In the genomic region with DNA sequence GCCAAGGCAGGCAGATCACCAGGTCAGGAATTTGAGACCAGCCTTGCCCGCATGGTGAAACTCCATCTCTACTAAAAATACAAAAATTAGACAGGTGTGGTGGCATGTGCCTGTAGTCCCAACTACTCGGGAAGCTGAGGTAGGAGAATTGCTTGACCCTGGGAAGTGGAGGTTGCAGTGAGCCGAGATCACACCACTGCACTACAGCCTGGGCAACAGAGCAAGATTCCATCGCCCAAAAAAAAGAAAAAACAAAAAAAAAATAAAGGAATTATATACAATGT, we compare ENCODE assay signal across 8 cellular contexts. TPM values are rescaled to one million over a fixed set of nuclear protein-coding genes. Genes with fewer than 3 reads are reported as not detected.
"Had no signal": no experiment of that assay in that cellular context is flagged by ENCODE, and none has a peak within 500 bp of the region (broad histone marks: within the 10 kb centered on the region; RNA-seq: fewer than 3 reads in every experiment).

No MANE protein-coding gene starts in this region.

RNA-seq across cellular contexts. Expression of a gene that starts 50.3 kb away (rescaled TPM):
- total RNA-seq: activated CD8-positive, alpha-beta memory T cell treated with anti-CD3 and anti-CD28 coated beads for 36 hours; cardiac muscle cell; colonic mucosa; dermis blood vessel endothelial cell; foreskin keratinocyte; gastroesophageal sphincter; glomerular endothelial cell had no signal
- polyA plus RNA-seq: aorta, cardiac muscle cell, foreskin keratinocyte had no signal
